Comparison of ENCODE assay signal across 8 cellular contexts in genomic region chr10:5692476-5693358, GRCh38. TPM values are rescaled to one million over a fixed set of nuclear protein-coding genes. Genes with fewer than 3 reads are reported as not detected.
DNase-seq lines count a peak whose midpoint lies in the region; ATAC-seq, FAIRE-seq and TF ChIP-seq lines count a peak whose summit lies in the region.

No MANE protein-coding gene starts in this region.

- ATAC-seq in GM18873 (IDR thresholded peaks at IDR 0.05; ENCODE audit: low FRiP score, unreplicated experiment) = peak; percentile 67
- ATAC-seq in HG03064 (IDR thresholded peaks at IDR 0.05; ENCODE audit: low read depth, unreplicated experiment) = peak; percentile 68
- ATAC-seq in WTC11 = peak; percentile 88

- no peaks in the 10 kb centered on the region for H3K9me3 ChIP-seq in kidney (ENCODE audit: control insufficient read depth in 1 of 2, low read length in 2 of 2)

- intact Hi-C loops in kidney (cut with DNase I) = no loop called here

- peak overlapping the region in 1 of 2 donors; percentile 41 for H3K27ac ChIP-seq in kidney (ENCODE audit: low read depth in 2 of 2, low read length in 2 of 2)

- FAIRE-seq in bronchial epithelial cell (lab: Jason Lieb, UNC) (no peak), kidney (lab: Jason Lieb, UNC) (no peak), HTR-8/SVneo (lab: Jason Lieb, UNC) (no peak)

- CTCF ChIA-PET in WTC11 (lab: Charles Lee) = interaction anchor here (1.0 to 1.4 kb wide), 2 partner anchors 44 to 63 kb away, joined by 3 read pairs; no protein-coding TSS in a partner anchor

- H3K4me1 ChIP-seq in kidney (ENCODE audit: control insufficient read depth in 1 of 2, insufficient read depth in 1 of 2, low read depth in 1 of 2, low read length in 2 of 2) = peaks cover 0 to 6% of the 10 kb centered on the region in 2 donors

- H3K27me3 Mint-ChIP-seq in WTC11 (ENCODE audit: low read depth) = no peaks in the 10 kb centered on the region

- POLR2A ChIA-PET in WTC11 (lab: Charles Lee) = interaction anchor here (0.6 to 1.1 kb wide), 3 partner anchors 29 to 121 kb away, joined by 3 to 5 read pairs (median 4); partner anchors contain the start of gene GDI2

- H3K4me1 Mint-ChIP-seq in WTC11 = peaks cover 58% of the 10 kb centered on the region

- H3K9ac ChIP-seq in kidney (ENCODE audit: low read length in 2 of 2) = peak overlapping the region; percentile 69 to 80

- peak overlapping the region; percentile 48 for H3K4me3 ChIP-seq in bronchial epithelial cell (ENCODE audit: low read depth, low read length)
- peak overlapping the region; percentile 72 to 75 for H3K4me3 ChIP-seq in kidney (ENCODE audit: low read length in 2 of 2)

- TF ChIP-seq CTCF in WTC11 (IDR thresholded peaks at IDR 0.05) = no peak
- no peak for TF ChIP-seq CTCF in bronchial epithelial cell (IDR thresholded peaks at IDR 0.05; ENCODE audit: insufficient read depth, low read length, severe bottlenecking)
- no peak for TF ChIP-seq CTCF in kidney (IDR thresholded peaks at IDR 0.05; ENCODE audit: borderline replicate concordance, extremely low read depth, insufficient read depth)

- in situ Hi-C loops in KBM-7 (cut with MboI; ENCODE audit: low pct_unique_long_range_greater_than_20kb, low sequenced_read_pairs) = no loop called here

- H3K27me3 ChIP-seq in bronchial epithelial cell (ENCODE audit: control insufficient read depth, insufficient read depth, low read length) = no peaks in the 10 kb centered on the region

- H3K9me3 Mint-ChIP-seq in WTC11 = no peaks in the 10 kb centered on the region

- peaks cover 2% of the 10 kb centered on the region for H3K36me3 ChIP-seq in bronchial epithelial cell (ENCODE audit: control insufficient read depth, insufficient read depth, low read length)
- H3K36me3 ChIP-seq in kidney (ENCODE audit: control insufficient read depth in 1 of 2, insufficient read depth in 2 of 2, low read length in 2 of 2) = no peaks in the 10 kb centered on the region

- H3K36me3 Mint-ChIP-seq in WTC11 = no peaks in the 10 kb centered on the region

- H3K4me3 Mint-ChIP-seq in WTC11 = peak overlapping the region; percentile 75

- H3K27ac Mint-ChIP-seq in WTC11 = peak overlapping the region; percentile 78

- DNase-seq in WTC11 (ENCODE audit: low spot score) (peak; percentile 75), bronchial epithelial cell (ENCODE audit: low read depth) (no peak), kidney (peak; percentile 79), HTR-8/SVneo (ENCODE audit: insufficient read length, low spot score) (no peak), KBM-7 (no peak)
- peak in 3 of 4 experiments; percentile 11 to 50 (median 36) for DNase-seq in stimulated activated CD4-positive, alpha-beta T cell treated with anti-CD3 and anti-CD28 coated beads, Interleukin-1b, Interleukin-23, amount 100 ng/mL, for 24 hours (ENCODE audit: low read depth in 4 of 4, low spot score in 1 of 4)

TF ChIP-seq in WTC11, 78 proteins besides CTCF, POLR2A, EP300 and RAD21 (continues in another document):
- TF ChIP-seq HMGXB4 (CRISPR knock-in tag; IDR thresholded peaks at IDR 0.05) = peak; percentile 31; the same call in 1 of the 2 replicates
- TF ChIP-seq SP1 (CRISPR knock-in tag; conservative IDR thresholded peaks at IDR 0.05) = peak; percentile 27; the same call in 1 of the 2 replicates
- no peak for TF ChIP-seq ZNF396 (CRISPR knock-in tag; IDR thresholded peaks at IDR 0.05; ENCODE audit: borderline replicate concordance)
- TF ChIP-seq GABPB1 (CRISPR knock-in tag; IDR thresholded peaks at IDR 0.05) = peak; percentile 82
- no peak for TF ChIP-seq SOX15 (CRISPR knock-in tag; IDR thresholded peaks at IDR 0.05)
- TF ChIP-seq SMAD3 (CRISPR knock-in tag; IDR thresholded peaks at IDR 0.05; ENCODE audit: borderline replicate concordance) = no peak
- no peak for TF ChIP-seq ATF2 (CRISPR knock-in tag; IDR thresholded peaks at IDR 0.05; ENCODE audit: borderline replicate concordance, low read depth)
- TF ChIP-seq ZNF281 (CRISPR knock-in tag; IDR thresholded peaks at IDR 0.05) = peak; percentile 30; the same call in 1 of the 2 replicates
- TF ChIP-seq ZNF423 (CRISPR knock-in tag; IDR thresholded peaks at IDR 0.05) = peak; percentile 62
- TF ChIP-seq FOXP4 (CRISPR knock-in tag; IDR thresholded peaks at IDR 0.05) = 0 out of 2 replicates have a peak, but pooled peaks have one; percentile 38
- no peak for TF ChIP-seq PREB (CRISPR knock-in tag; IDR thresholded peaks at IDR 0.05; ENCODE audit: borderline replicate concordance)
- no peak for TF ChIP-seq ZNF416 (CRISPR knock-in tag; IDR thresholded peaks at IDR 0.05)
- TF ChIP-seq ETV6 (CRISPR knock-in tag; IDR thresholded peaks at IDR 0.05) = no peak
- no peak for TF ChIP-seq NFATC4 (CRISPR knock-in tag; IDR thresholded peaks at IDR 0.05)
- TF ChIP-seq ZNF232 (CRISPR knock-in tag; IDR thresholded peaks at IDR 0.05) = no peak

RNA-seq across cellular contexts. Expression of gene TASOR2, which starts 8.1 kb away (rescaled TPM):
- total RNA-seq in WTC11 (2021) (54.5 to 67.3 TPM (median 62.0 TPM) in 3 replicates), bronchial epithelial cell (52.1 and 54.8 TPM in 2 replicates), kidney (58.8 TPM)
- 3.9 TPM for polyA plus RNA-seq in kidney (ENCODE audit: insufficient read depth, low read depth, low replicate concordance)

RNA-seq across cellular contexts. Expression of gene ASB13, which starts 26.3 kb away (rescaled TPM):
- total RNA-seq in WTC11 (2021) = 23.4 to 28.3 TPM (median 27.3 TPM) in 3 replicates
- total RNA-seq in bronchial epithelial cell = 14.5 TPM in 2 replicates
- total RNA-seq in kidney = 47.7 TPM
- polyA plus RNA-seq in kidney (ENCODE audit: insufficient read depth, low read depth, low replicate concordance) = 95.1 TPM

Comparison
In these comparisons a context has a peak if more than half of its experiments do, and no peak if none do; other contexts are left out.
1. DNase-seq: peak in WTC11 (single experiment), kidney (single experiment) and stimulated activated CD4-positive, alpha-beta T cell treated with anti-CD3 and anti-CD28 coated beads, Interleukin-1b, Interleukin-23, amount 100 ng/mL, for 24 hours (3 of 4); none in bronchial epithelial cell (single experiment), HTR-8/SVneo (single experiment) and KBM-7 (single experiment).
2. Peak in every context shown above with its lines, with median percentiles within 50 percentile points of each other: ATAC-seq.